ENCODE assay signal across 1 cellular context in the genomic region with DNA sequence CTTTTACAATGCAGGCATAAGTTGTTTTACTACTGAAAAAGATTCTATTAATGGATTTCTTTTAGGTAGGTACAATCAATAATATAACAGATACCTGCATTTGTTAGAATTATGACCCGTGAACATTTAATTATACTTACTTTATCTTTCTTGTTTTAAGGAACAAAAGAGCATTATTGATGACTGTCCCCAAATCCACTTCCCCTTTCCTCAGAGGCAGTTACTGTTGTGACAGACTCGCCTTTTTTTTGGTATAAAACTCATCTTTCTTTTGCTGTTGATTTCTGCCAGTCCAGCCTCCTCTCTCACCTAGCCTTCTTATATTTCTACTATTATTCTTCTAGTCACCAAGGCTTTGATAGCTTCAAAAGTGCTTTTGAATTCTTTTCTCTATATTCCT.
TF ChIP-seq lines count a peak whose summit lies in the region.

No MANE protein-coding gene starts in this region.

TF ChIP-seq in GM23338, 12 proteins besides CTCF, POLR2A, EP300 and RAD21 (continued from another document):
- TF ChIP-seq NANOG (IDR thresholded peaks at IDR 0.05; ENCODE audit: borderline replicate concordance) (no peak), EZH2phosphoT487 (IDR thresholded peaks at IDR 0.05; ENCODE audit: unreplicated experiment) (no peak), STAT1 (IDR thresholded peaks at IDR 0.05; ENCODE audit: unreplicated experiment) (no peak), ZNF114 (CRISPR knock-in tag; IDR thresholded peaks at IDR 0.05) (no peak), CREB1 (CRISPR knock-in tag; IDR thresholded peaks at IDR 0.05; ENCODE audit: low read depth) (no peak), POLR2AphosphoS5 (IDR thresholded peaks at IDR 0.05; ENCODE audit: low read depth) (no peak)
- TF ChIP-seq, protein P1, sequence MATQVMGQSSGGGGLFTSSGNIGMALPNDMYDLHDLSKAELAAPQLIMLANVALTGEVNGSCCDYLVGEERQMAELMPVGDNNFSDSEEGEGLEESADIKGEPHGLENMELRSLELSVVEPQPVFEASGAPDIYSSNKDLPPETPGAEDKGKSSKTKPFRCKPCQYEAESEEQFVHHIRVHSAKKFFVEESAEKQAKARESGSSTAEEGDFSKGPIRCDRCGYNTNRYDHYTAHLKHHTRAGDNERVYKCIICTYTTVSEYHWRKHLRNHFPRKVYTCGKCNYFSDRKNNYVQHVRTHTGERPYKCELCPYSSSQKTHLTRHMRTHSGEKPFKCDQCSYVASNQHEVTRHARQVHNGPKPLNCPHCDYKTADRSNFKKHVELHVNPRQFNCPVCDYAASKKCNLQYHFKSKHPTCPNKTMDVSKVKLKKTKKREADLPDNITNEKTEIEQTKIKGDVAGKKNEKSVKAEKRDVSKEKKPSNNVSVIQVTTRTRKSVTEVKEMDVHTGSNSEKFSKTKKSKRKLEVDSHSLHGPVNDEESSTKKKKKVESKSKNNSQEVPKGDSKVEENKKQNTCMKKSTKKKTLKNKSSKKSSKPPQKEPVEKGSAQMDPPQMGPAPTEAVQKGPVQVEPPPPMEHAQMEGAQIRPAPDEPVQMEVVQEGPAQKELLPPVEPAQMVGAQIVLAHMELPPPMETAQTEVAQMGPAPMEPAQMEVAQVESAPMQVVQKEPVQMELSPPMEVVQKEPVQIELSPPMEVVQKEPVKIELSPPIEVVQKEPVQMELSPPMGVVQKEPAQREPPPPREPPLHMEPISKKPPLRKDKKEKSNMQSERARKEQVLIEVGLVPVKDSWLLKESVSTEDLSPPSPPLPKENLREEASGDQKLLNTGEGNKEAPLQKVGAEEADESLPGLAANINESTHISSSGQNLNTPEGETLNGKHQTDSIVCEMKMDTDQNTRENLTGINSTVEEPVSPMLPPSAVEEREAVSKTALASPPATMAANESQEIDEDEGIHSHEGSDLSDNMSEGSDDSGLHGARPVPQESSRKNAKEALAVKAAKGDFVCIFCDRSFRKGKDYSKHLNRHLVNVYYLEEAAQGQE (IDR thresholded peaks at IDR 0.05; ENCODE audit: unreplicated experiment), result no peak
- TF ChIP-seq, protein P2, sequence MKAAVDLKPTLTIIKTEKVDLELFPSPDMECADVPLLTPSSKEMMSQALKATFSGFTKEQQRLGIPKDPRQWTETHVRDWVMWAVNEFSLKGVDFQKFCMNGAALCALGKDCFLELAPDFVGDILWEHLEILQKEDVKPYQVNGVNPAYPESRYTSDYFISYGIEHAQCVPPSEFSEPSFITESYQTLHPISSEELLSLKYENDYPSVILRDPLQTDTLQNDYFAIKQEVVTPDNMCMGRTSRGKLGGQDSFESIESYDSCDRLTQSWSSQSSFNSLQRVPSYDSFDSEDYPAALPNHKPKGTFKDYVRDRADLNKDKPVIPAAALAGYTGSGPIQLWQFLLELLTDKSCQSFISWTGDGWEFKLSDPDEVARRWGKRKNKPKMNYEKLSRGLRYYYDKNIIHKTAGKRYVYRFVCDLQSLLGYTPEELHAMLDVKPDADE (IDR thresholded peaks at IDR 0.05), result no peak
